ENCODE assay signal across 18 cellular contexts in genomic region chr9:69204378-69204777, GRCh38. TPM values are rescaled to one million over a fixed set of nuclear protein-coding genes. Genes with fewer than 3 reads are reported as not detected.
DNase-seq lines count a peak whose midpoint lies in the region; ATAC-seq and TF ChIP-seq lines count a peak whose summit lies in the region.
"Had no signal": no experiment of that assay in that cellular context is flagged by ENCODE, and none has a peak within 500 bp of the region (broad histone marks: within the 10 kb centered on the region; RNA-seq: fewer than 3 reads in every experiment).

No MANE protein-coding gene starts in this region.

- peak overlapping the region; percentile 66 for H3K4me2 ChIP-seq in osteoblast (ENCODE audit: insufficient read depth, low read length)

- POLR2A ChIA-PET in CD8-positive, alpha-beta T cell (lab: Charles Lee), result no interaction called here

- peaks cover 4% of the 10 kb centered on the region for H3K4me1 Mint-ChIP-seq in CD8-positive, alpha-beta T cell (ENCODE audit: low read depth)

- H3K4me1 ChIP-seq in ACC112 (ENCODE audit: control insufficient read depth, insufficient read depth, low read length, unreplicated experiment) (peaks cover 16% of the 10 kb centered on the region), adipocyte (ENCODE audit: control insufficient read depth, insufficient read depth, low read length) (peaks cover 18% of the 10 kb centered on the region), osteoblast (ENCODE audit: insufficient read depth, low read length) (peaks cover 14% of the 10 kb centered on the region)
- no peaks in the 10 kb centered on the region for H3K4me1 ChIP-seq in CD8-positive, alpha-beta T cell (ENCODE audit: insufficient read depth, low read length)

- H3K9me3 ChIP-seq in adipocyte (ENCODE audit: control insufficient read depth, low read length) (no peaks in the 10 kb centered on the region), osteoblast (ENCODE audit: low read depth, low read length) (no peaks in the 10 kb centered on the region)
- H3K9me3 ChIP-seq in CD8-positive, alpha-beta T cell (ENCODE audit: low read length), result no peaks in the 10 kb centered on the region
- H3K9me3 ChIP-seq: transverse colon had no signal

- DNase-seq in adipocyte (ENCODE audit: low read depth) (no peak), fibroblast of villous mesenchyme (ENCODE audit: low read depth) (peak; percentile 76), osteoblast (ENCODE audit: insufficient read length, low spot score, missing footprints) (no peak), HUDEP-2 (lab: John Stamatoyannopoulos, UW; ENCODE audit: unreplicated experiment in 76 of 76) (no peak), ecto neural progenitor cell (ENCODE audit: low spot score) (no peak)
- no peak for DNase-seq in CD8-positive, alpha-beta T cell
- DNase-seq: activated CD4-positive, alpha-beta T cell treated with anti-CD3 and anti-CD28 coated beads, Interleukin-2, amount 10 ng/mL, durations not matched to agents 24 days and 14 days; activated CD8-positive, alpha-beta memory T cell treated with anti-CD3 and anti-CD28 coated beads, Interleukin-2, amount 50 U/mL, for 4 hours; activated effector memory CD4-positive, alpha-beta T cell treated with anti-CD3 and anti-CD28 coated beads, Interleukin-2, amount 50 U/mL, for 16 hours; NCI-H1436 treated with DMSO at 0.1 percent for 48 hours; transverse colon had no signal

- H3K27ac ChIP-seq in ACC112 (ENCODE audit: low read depth, low read length) (no peak overlapping the region), osteoblast (ENCODE audit: low read depth, low read length) (peak overlapping the region; percentile 47)
- H3K27ac ChIP-seq in CD8-positive, alpha-beta T cell (ENCODE audit: low read depth, low read length), result no peak overlapping the region
- H3K27ac ChIP-seq: SK-N-MC had no signal

- ATAC-seq in GM21786 (IDR thresholded peaks at IDR 0.05; ENCODE audit: unreplicated experiment), result no peak
- ATAC-seq in CD8-positive, alpha-beta T cell, result no peak
- ATAC-seq: natural killer cell treated with Interleukin-12 subunit alpha and Interleukin-12 subunit beta and Interleukin-15 and Interleukin-18, amount 100 ng/mL, for 72 hours; Panc1 had no signal

- CTCF ChIA-PET in CD8-positive, alpha-beta T cell (lab: Charles Lee), result no interaction called here

- H3K79me2 ChIP-seq in ACC112 (ENCODE audit: control insufficient read depth, insufficient read depth, low read length, unreplicated experiment), result peaks cover 5% of the 10 kb centered on the region
- peaks cover 63% of the 10 kb centered on the region for H3K79me2 ChIP-seq in osteoblast (ENCODE audit: insufficient read depth, low read length)

- H2AFZ ChIP-seq in ACC112 (ENCODE audit: low read length, unreplicated experiment), result no peak overlapping the region
- H2AFZ ChIP-seq in osteoblast (ENCODE audit: low read length), result peak overlapping the region; percentile 29

- H3K4me3 Mint-ChIP-seq in CD8-positive, alpha-beta T cell, result no peak overlapping the region
- H3K4me3 Mint-ChIP-seq: activated CD4-positive, alpha-beta T cell treated with anti-CD3 and anti-CD28 coated beads, Interleukin-2, amount 10 ng/mL, durations not matched to agents 24 days and 14 days; CD14-positive monocyte; natural killer cell treated with Interleukin-12 subunit alpha and Interleukin-12 subunit beta and Interleukin-15 and Interleukin-18, amount 100 ng/mL, for 72 hours had no signal

- no peaks in the 10 kb centered on the region for H3K36me3 ChIP-seq in ACC112 (ENCODE audit: insufficient read depth, low read length)
- no peaks in the 10 kb centered on the region for H3K36me3 ChIP-seq in adipocyte (ENCODE audit: control insufficient read depth, insufficient read depth, low read length, severe bottlenecking)
- H3K36me3 ChIP-seq in osteoblast (ENCODE audit: insufficient read depth, low read length), result no peaks in the 10 kb centered on the region
- H3K36me3 ChIP-seq in CD8-positive, alpha-beta T cell (ENCODE audit: insufficient read depth, low read length), result no peaks in the 10 kb centered on the region
- H3K36me3 ChIP-seq: transverse colon had no signal

- intact Hi-C loops in CD8-positive, alpha-beta T cell (cut with DNase I, micrococcal nuclease), result no loop called here

- no peaks in the 10 kb centered on the region for H3K27me3 Mint-ChIP-seq in CD8-positive, alpha-beta T cell (ENCODE audit: low read depth)
- H3K27me3 Mint-ChIP-seq: activated CD4-positive, alpha-beta T cell treated with anti-CD3 and anti-CD28 coated beads, Interleukin-2, amount 10 ng/mL, durations not matched to agents 24 days and 14 days; natural killer cell treated with Interleukin-12 subunit alpha and Interleukin-12 subunit beta and Interleukin-15 and Interleukin-18, amount 100 ng/mL, for 72 hours had no signal

- H4K20me1 ChIP-seq in osteoblast (ENCODE audit: insufficient read depth, low read length), result peaks cover 21% of the 10 kb centered on the region

- H3K4me3 ChIP-seq in ACC112 (ENCODE audit: low read depth, low read length) (peak overlapping the region; percentile 14; the same call in 1 of the 2 replicates), adipocyte (ENCODE audit: low read length) (peak overlapping the region; percentile 45), fibroblast of villous mesenchyme (ENCODE audit: low read depth, low read length) (no peak overlapping the region), osteoblast (ENCODE audit: insufficient read depth, low read length) (peak overlapping the region; percentile 30)
- H3K4me3 ChIP-seq in CD8-positive, alpha-beta T cell (ENCODE audit: low read depth, low read length), result no peak overlapping the region
- H3K4me3 ChIP-seq: lung, SK-N-MC, transverse colon had no signal

- no peaks in the 10 kb centered on the region for H3K36me3 Mint-ChIP-seq in CD8-positive, alpha-beta T cell
- H3K36me3 Mint-ChIP-seq: CD14-positive monocyte; natural killer cell treated with Interleukin-12 subunit alpha and Interleukin-12 subunit beta and Interleukin-15 and Interleukin-18, amount 100 ng/mL, for 72 hours had no signal

- no peaks in the 10 kb centered on the region for H3K9me3 Mint-ChIP-seq in CD8-positive, alpha-beta T cell
- H3K9me3 Mint-ChIP-seq: activated CD4-positive, alpha-beta T cell treated with anti-CD3 and anti-CD28 coated beads, Interleukin-2, amount 10 ng/mL, durations not matched to agents 24 days and 14 days; CD14-positive monocyte; natural killer cell treated with Interleukin-12 subunit alpha and Interleukin-12 subunit beta and Interleukin-15 and Interleukin-18, amount 100 ng/mL, for 72 hours had no signal

- H3K9ac ChIP-seq in adipocyte (ENCODE audit: low read length), result peak overlapping the region; percentile 1

- H3K27ac Mint-ChIP-seq in CD8-positive, alpha-beta T cell, result no peak overlapping the region
- H3K27ac Mint-ChIP-seq: activated CD4-positive, alpha-beta T cell treated with anti-CD3 and anti-CD28 coated beads, Interleukin-2, amount 10 ng/mL, durations not matched to agents 24 days and 14 days; CD14-positive monocyte; natural killer cell treated with Interleukin-12 subunit alpha and Interleukin-12 subunit beta and Interleukin-15 and Interleukin-18, amount 100 ng/mL, for 72 hours had no signal

- H3K27me3 ChIP-seq in ACC112 (ENCODE audit: insufficient read depth, low read length), result no peaks in the 10 kb centered on the region
- H3K27me3 ChIP-seq in adipocyte (replicated peaks; ENCODE audit: control insufficient read depth, insufficient read depth, low read length), result no peaks in the 10 kb centered on the region
- no peaks in the 10 kb centered on the region for H3K27me3 ChIP-seq in osteoblast (ENCODE audit: insufficient read depth, low read length)
- H3K27me3 ChIP-seq in CD8-positive, alpha-beta T cell (ENCODE audit: insufficient read depth, low read length), result no peaks in the 10 kb centered on the region
- H3K27me3 ChIP-seq: transverse colon had no signal

- TF ChIP-seq CTCF in fibroblast of villous mesenchyme (IDR thresholded peaks at IDR 0.05; ENCODE audit: insufficient read depth, low read depth, low read length) (no peak), osteoblast (IDR thresholded peaks at IDR 0.05; ENCODE audit: extremely low read depth, low read depth, low read length) (no peak)
- no peak for TF ChIP-seq CTCF in CD8-positive, alpha-beta T cell (IDR thresholded peaks at IDR 0.05)

RNA-seq across cellular contexts. Expression of gene TJP2, which starts 30.3 kb away (rescaled TPM):
- total RNA-seq in fibroblast of villous mesenchyme, result 15.1 and 18.1 TPM in 2 replicates
- 28.6 and 30.4 TPM in 2 replicates for total RNA-seq in osteoblast
- total RNA-seq in CD8-positive, alpha-beta T cell, result 1 to 10 TPM; 3.2 to 3.9 TPM

Comparison
In these comparisons a context has a peak if more than half of its experiments do, and no peak if none do; other contexts are left out.
1. H3K4me3 ChIP-seq: peak in ACC112 (single experiment), adipocyte (single experiment) and osteoblast (single experiment); none in fibroblast of villous mesenchyme (single experiment) and CD8-positive, alpha-beta T cell (single experiment).